Comparison of ENCODE assay signal across 8 cellular contexts in genomic region chr9:120579750-120580590, GRCh38. TPM values are rescaled to one million over a fixed set of nuclear protein-coding genes. Genes with fewer than 3 reads are reported as not detected.
DNase-seq lines count a peak whose midpoint lies in the region; ATAC-seq and TF ChIP-seq lines count a peak whose summit lies in the region.

TSS of gene CDK5RAP2 (minus strand) at chr9:120580167. CDS start at chr9:120579978, 189 bp downstream.

- H3K9ac ChIP-seq in liver (ENCODE audit: low read depth in 1 of 2, low read length in 2 of 2): peak within 1 kb of the TSS; percentile 63 to 85

- intact Hi-C loops in activated CD4-positive, alpha-beta memory T cell treated with anti-CD3 and anti-CD28 coated beads for 36 hours (cut with micrococcal nuclease): loop anchor here (1.0 to 5.0 kb wide), 3 partner anchors 491 to 1512 kb away; partner anchors contain the start of gene TTLL11
- intact Hi-C loops in dorsolateral prefrontal cortex (cut with DNase I): loop anchor here in 1 of 2 donors (5.0 kb wide), 1 partner anchor 37 kb away; no protein-coding TSS in a partner anchor

- no peaks in the 10 kb centered on the region for H3K36me3 ChIP-seq in liver (ENCODE audit: control insufficient read depth in 4 of 4, insufficient read depth in 3 of 4, low read depth in 1 of 4, low read length in 3 of 4)

- TF ChIP-seq CTCF in dorsolateral prefrontal cortex (IDR thresholded peaks at IDR 0.05 in 54 of 56, conservative IDR thresholded peaks at IDR 0.05 in 2 of 56; ENCODE audit: low read depth in 1 of 56, partially characterized antibody in 56 of 56) (peak in 36 of 56 donors; percentile 10 to 56 (median 30)), liver (IDR thresholded peaks at IDR 0.05; ENCODE audit: low read depth, low read length, missing input control) (no peak)

- TF ChIP-seq RAD21 in liver (IDR thresholded peaks at IDR 0.05): peak; percentile 24 to 28

- H3K4me3 ChIP-seq in dorsolateral prefrontal cortex: peak within 1 kb of the TSS; percentile 68 to 100 (median 95)
- H3K4me3 ChIP-seq in liver (ENCODE audit: low read depth in 1 of 3, low read length in 3 of 3): peak within 1 kb of the TSS; percentile 85 to 97 (median 96)

- CTCF ChIA-PET in activated CD4-positive, alpha-beta memory T cell treated with anti-CD3 and anti-CD28 coated beads for 36 hours (lab: Charles Lee): no interaction called here

- H3K4me3 Mint-ChIP-seq in activated CD4-positive, alpha-beta memory T cell treated with anti-CD3 and anti-CD28 coated beads for 36 hours: peak within 1 kb of the TSS; percentile 97

- no peaks in the 10 kb centered on the region for H3K9me3 Mint-ChIP-seq in activated CD4-positive, alpha-beta memory T cell treated with anti-CD3 and anti-CD28 coated beads for 36 hours

- ATAC-seq in GM19438 (IDR thresholded peaks at IDR 0.05; ENCODE audit: low read depth, unreplicated experiment): peak; percentile 98
- peak; percentile 73 for ATAC-seq in HG03575 (IDR thresholded peaks at IDR 0.05; ENCODE audit: extremely low read depth, insufficient number of reproducible peaks, low FRiP score, unreplicated experiment)

- H3K4me1 ChIP-seq in liver (ENCODE audit: control insufficient read depth in 4 of 4, insufficient read depth in 4 of 4, low read length in 3 of 4): peaks cover 2 to 23% (median 10%) of the 10 kb centered on the region in 4 donors

- peaks cover 6% of the 10 kb centered on the region for H3K36me3 Mint-ChIP-seq in activated CD4-positive, alpha-beta memory T cell treated with anti-CD3 and anti-CD28 coated beads for 36 hours

- POLR2A ChIA-PET in activated CD4-positive, alpha-beta memory T cell treated with anti-CD3 and anti-CD28 coated beads for 36 hours (lab: Charles Lee): no interaction called here

- H3K27me3 ChIP-seq in dorsolateral prefrontal cortex: no peaks in the 10 kb centered on the region
- H3K27me3 ChIP-seq in liver (ENCODE audit: control insufficient read depth in 4 of 4, insufficient read depth in 4 of 4, low read length in 3 of 4): no peaks in the 10 kb centered on the region

- WGBS in liver: 3% methylated on average over 53 of the region's 53 CpGs

- no peaks in the 10 kb centered on the region for H3K27me3 Mint-ChIP-seq in activated CD4-positive, alpha-beta memory T cell treated with anti-CD3 and anti-CD28 coated beads for 36 hours

- H3K27ac Mint-ChIP-seq in activated CD4-positive, alpha-beta memory T cell treated with anti-CD3 and anti-CD28 coated beads for 36 hours: peak within 1 kb of the TSS; percentile 85

- peak within 1 kb of the TSS; percentile 20 to 97 (median 85) for H3K27ac ChIP-seq in dorsolateral prefrontal cortex
- H3K27ac ChIP-seq in liver (ENCODE audit: low read depth in 1 of 2, low read length in 2 of 2): peak within 1 kb of the TSS; percentile 36 to 44

- H3K4me1 Mint-ChIP-seq in activated CD4-positive, alpha-beta memory T cell treated with anti-CD3 and anti-CD28 coated beads for 36 hours (ENCODE audit: low read depth): peaks cover 45% of the 10 kb centered on the region

- DNase-seq in CD1c-positive myeloid dendritic cell (ENCODE audit: extremely low spot score): peak; percentile 98
- DNase-seq in NCI-H82 treated with DMSO at 0.1 percent for 48 hours (lab: John Stamatoyannopoulos, UW; ENCODE audit: unreplicated experiment): peak; percentile 91
- peak; percentile 96 for DNase-seq in activated CD4-positive, alpha-beta memory T cell treated with anti-CD3 and anti-CD28 coated beads for 36 hours
- peak; percentile 85 to 96 (median 95) for DNase-seq in dorsolateral prefrontal cortex
- DNase-seq in stimulated activated CD4-positive, alpha-beta T cell treated with anti-CD3 and anti-CD28 coated beads, Interleukin-4, amount 100 ng/mL, for 24 hours: peak; percentile 93

- H3K9me3 ChIP-seq in liver (ENCODE audit: control insufficient read depth in 4 of 4, low read length in 3 of 4): no peaks in the 10 kb centered on the region

TF ChIP-seq in liver, 16 proteins besides CTCF, POLR2A, EP300 and RAD21:
- TF ChIP-seq RXRA (IDR thresholded peaks at IDR 0.05) (peak; percentile 63 to 76), HNF4G (IDR thresholded peaks at IDR 0.05) (no peak), REST (IDR thresholded peaks at IDR 0.05) (peak; percentile 63), SP1 (IDR thresholded peaks at IDR 0.05) (peak; percentile 67), FOXA2 (IDR thresholded peaks at IDR 0.05) (peak; percentile 12), HNF4A (conservative IDR thresholded peaks at IDR 0.05) (peak; percentile 34 to 63), GABPA (IDR thresholded peaks at IDR 0.05 in 1 of 2, conservative IDR thresholded peaks at IDR 0.05 in 1 of 2) (peak in 1 of 2 donors; percentile 86), EGR1 (IDR thresholded peaks at IDR 0.05; ENCODE audit: low read depth in 2 of 2) (peak; percentile 43 to 52), TAF1 (conservative IDR thresholded peaks at IDR 0.05) (no peak), ATF3 (IDR thresholded peaks at IDR 0.05) (peak; percentile 71), MAX (IDR thresholded peaks at IDR 0.05) (peak; percentile 83), YY1 (IDR thresholded peaks at IDR 0.05) (peak; percentile 100), FOXA1 (IDR thresholded peaks at IDR 0.05) (peak; percentile 54), ZBTB33 (IDR thresholded peaks at IDR 0.05) (peak; percentile 93), JUND (IDR thresholded peaks at IDR 0.05) (peak; percentile 28 to 54), NR2F2 (IDR thresholded peaks at IDR 0.05) (peak; percentile 79)

RNA-seq across cellular contexts. Expression of gene CDK5RAP2, which starts in this region (rescaled TPM):
- 10 to 100 TPM; 75.3 to 75.9 TPM for total RNA-seq in activated CD4-positive, alpha-beta memory T cell treated with anti-CD3 and anti-CD28 coated beads for 36 hours
- total RNA-seq in dorsolateral prefrontal cortex: 100 to 1,000 TPM in 7 of 120 experiments, 10 to 100 TPM in 113; 45.9 to 132 (median 71.9) TPM
- 10 to 100 TPM; 29.3 to 38.9 TPM for total RNA-seq in liver
- polyA plus RNA-seq in liver: 10 to 100 TPM; 11.7 to 14.1 TPM

Comparison
In these comparisons a context has a peak if more than half of its experiments do, and no peak if none do; other contexts are left out.
1. Peak in every context shown above with its lines: DNase-seq, ATAC-seq, H3K4me3 ChIP-seq and H3K27ac ChIP-seq.